Comparison of ENCODE assay signal across 10 cellular contexts in genomic region chr5:139526309-139527109, GRCh38. TPM values are rescaled to one million over a fixed set of nuclear protein-coding genes. Genes with fewer than 3 reads are reported as not detected.
"Had no signal": no experiment of that assay in that cellular context is flagged by ENCODE, and none has a peak within 500 bp of the region (broad histone marks: within the 10 kb centered on the region; RNA-seq: fewer than 3 reads in every experiment).

No MANE protein-coding gene starts in this region.

RNA-seq across cellular contexts. Expression of gene SMIM33, which starts 55.7 kb away (rescaled TPM):
- total RNA-seq: astrocyte; endothelial cell of umbilical vein; fibroblast of lung; left ventricle myocardium inferior; natural killer cell treated with Interleukin-12 subunit alpha and Interleukin-12 subunit beta and Interleukin-15 and Interleukin-18, amount 100 ng/mL, for 72 hours; ovary; right atrium auricular region; skeletal muscle tissue; subcutaneous adipose tissue had no signal
- polyA plus RNA-seq: endothelial cell of umbilical vein, fibroblast of lung, heart left ventricle, ovary had no signal
